23 cellular contexts compared by ENCODE assay signal in the genomic region with DNA sequence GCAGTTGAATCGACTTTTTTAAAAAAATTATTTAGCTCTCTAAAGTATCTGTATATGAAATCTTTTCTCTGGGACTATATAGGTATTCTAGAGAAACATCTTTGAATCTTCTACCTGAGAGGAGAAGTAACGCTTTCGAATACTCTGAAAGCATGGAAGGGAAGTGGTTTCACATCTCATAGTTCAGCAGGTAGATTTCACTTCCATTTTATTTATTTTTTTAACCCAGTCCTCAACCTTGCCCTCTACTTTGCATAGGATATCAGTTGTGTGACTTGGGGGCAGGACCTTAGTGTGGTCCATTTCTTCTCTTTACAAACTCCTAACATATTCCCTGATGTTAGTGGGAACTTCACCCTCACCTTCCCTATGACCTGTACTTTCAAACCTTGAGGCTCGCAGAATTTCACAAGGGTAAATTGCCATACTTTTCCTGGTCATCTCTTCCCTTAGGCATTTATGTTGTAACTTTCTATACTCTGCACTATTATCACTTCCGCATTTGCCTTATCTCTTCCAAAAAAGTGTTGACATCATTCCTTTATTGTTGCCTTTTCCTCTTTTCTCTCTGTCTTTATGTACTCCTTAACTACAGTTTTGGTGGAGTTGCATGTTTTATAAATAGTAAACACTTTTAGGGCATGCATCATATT.
DNase-seq lines count a peak whose midpoint lies in the region; ATAC-seq and TF ChIP-seq lines count a peak whose summit lies in the region.
"Had no signal": no experiment of that assay in that cellular context is flagged by ENCODE, and none has a peak within 500 bp of the region (broad histone marks: within the 10 kb centered on the region; RNA-seq: fewer than 3 reads in every experiment).

No MANE protein-coding gene starts in this region.

- no peak overlapping the region for H2AFZ ChIP-seq in hepatocyte

- H3K27ac ChIP-seq in hepatocyte (no peak overlapping the region), WERI-Rb-1 (no peak overlapping the region)
- H3K27ac ChIP-seq: heart right ventricle, Peyer's patch, suprapubic skin had no signal

- no peaks in the 10 kb centered on the region for H3K36me3 ChIP-seq in hepatocyte (replicated peaks; ENCODE audit: insufficient read depth, low read depth)
- no peaks in the 10 kb centered on the region for H3K36me3 ChIP-seq in WERI-Rb-1
- H3K36me3 ChIP-seq: heart right ventricle, Peyer's patch, suprapubic skin had no signal

- no peaks in the 10 kb centered on the region for H3K79me2 ChIP-seq in hepatocyte

- no peaks in the 10 kb centered on the region for H3K4me1 ChIP-seq in hepatocyte (ENCODE audit: insufficient read depth)
- H3K4me1 ChIP-seq: Peyer's patch had no signal

- DNase-seq in NOMO-1 treated with DMSO at 0.1 percent for 48 hours (lab: John Stamatoyannopoulos, UW; ENCODE audit: unreplicated experiment) (peak; percentile 38), hepatocyte (ENCODE audit: low spot score) (no peak), WERI-Rb-1 (no peak), DMS 273 treated with DMSO at 0.1 percent for 48 hours (lab: John Stamatoyannopoulos, UW) (no peak), iPS-NIHi11 (ENCODE audit: low spot score) (no peak)
- DNase-seq: ACHN; activated CD4-positive, alpha-beta memory T cell treated with anti-CD3 and anti-CD28 coated beads for 36 hours; activated CD4-positive, CD25-positive, alpha-beta regulatory T cell; activated T-cell treated with anti-CD3 and anti-CD28 coated beads for 4 hours; C1 segment of cervical spinal cord; HCEC 1CT; heart right ventricle; immature natural killer cell; KG1; left ventricle myocardium superior; NCI-H187; NCI-H774; Peyer's patch; T-helper 2 cell had no signal

- H3K27me3 ChIP-seq in hepatocyte, result no peaks in the 10 kb centered on the region
- no peaks in the 10 kb centered on the region for H3K27me3 ChIP-seq in WERI-Rb-1 (ENCODE audit: insufficient read depth, low read depth, severe bottlenecking)
- H3K27me3 ChIP-seq: heart right ventricle, Peyer's patch, suprapubic skin had no signal

- H3K9me3 ChIP-seq in hepatocyte (ENCODE audit: low read depth) (no peaks in the 10 kb centered on the region), WERI-Rb-1 (ENCODE audit: severe bottlenecking) (no peaks in the 10 kb centered on the region)
- H3K9me3 ChIP-seq: heart right ventricle, Peyer's patch, suprapubic skin had no signal

- no peak for TF ChIP-seq POLR2A in GM18505 (IDR thresholded peaks at IDR 0.05; ENCODE audit: borderline replicate concordance, extremely low read depth, insufficient read depth, insufficient read length)

- no peaks in the 10 kb centered on the region for H3K9me2 ChIP-seq in hepatocyte (replicated peaks; ENCODE audit: insufficient read depth)

- ATAC-seq in GM18505 (IDR thresholded peaks at IDR 0.05; ENCODE audit: unreplicated experiment), result peak; percentile 91
- ATAC-seq in GM19438 (IDR thresholded peaks at IDR 0.05; ENCODE audit: low read depth, unreplicated experiment), result peak; percentile 62
- ATAC-seq in HG02763 (IDR thresholded peaks at IDR 0.05; ENCODE audit: unreplicated experiment), result peak; percentile 82
- ATAC-seq: heart right ventricle, left ventricle myocardium superior had no signal

- no peaks in the 10 kb centered on the region for H4K20me1 ChIP-seq in hepatocyte (ENCODE audit: insufficient read depth, poor library complexity, severe bottlenecking)

- no peak overlapping the region for H3K4me2 ChIP-seq in hepatocyte

- no peak overlapping the region for H3K4me3 ChIP-seq in hepatocyte
- no peak overlapping the region for H3K4me3 ChIP-seq in WERI-Rb-1 (ENCODE audit: low read depth, low read length)
- H3K4me3 ChIP-seq: heart right ventricle, Peyer's patch, suprapubic skin had no signal

- 90% methylated on average over 5 of the region's 5 CpGs for WGBS in hepatocyte (ENCODE audit: low lambda C conversion rate, missing lambda C conversion rate)

- TF ChIP-seq CTCF in hepatocyte (IDR thresholded peaks at IDR 0.05; ENCODE audit: poor library complexity), result no peak
- no peak for TF ChIP-seq CTCF in WERI-Rb-1 (IDR thresholded peaks at IDR 0.05; ENCODE audit: low read depth, low read length)
